Comparison of ENCODE assay signal across 2 cellular contexts in genomic region chr9:89563511-89564256, GRCh38.
TF ChIP-seq lines count a peak whose summit lies in the region.

No MANE protein-coding gene starts in this region.

TF ChIP-seq in GM23338, 12 proteins besides CTCF, POLR2A, EP300 and RAD21:
- no peak for TF ChIP-seq ETS1 (IDR thresholded peaks at IDR 0.05)
- no peak for TF ChIP-seq NANOG (IDR thresholded peaks at IDR 0.05; ENCODE audit: borderline replicate concordance)
- TF ChIP-seq POLR2AphosphoS5 (IDR thresholded peaks at IDR 0.05; ENCODE audit: low read depth): no peak
- no peak for TF ChIP-seq EZH2 (IDR thresholded peaks at IDR 0.05; ENCODE audit: low read depth, unreplicated experiment)
- no peak for TF ChIP-seq REST (IDR thresholded peaks at IDR 0.05; ENCODE audit: unreplicated experiment)
- TF ChIP-seq EZH2phosphoT487 (IDR thresholded peaks at IDR 0.05; ENCODE audit: unreplicated experiment): no peak
- TF ChIP-seq CREB1 (CRISPR knock-in tag; IDR thresholded peaks at IDR 0.05; ENCODE audit: low read depth): no peak
- no peak for TF ChIP-seq ZNF114 (CRISPR knock-in tag; IDR thresholded peaks at IDR 0.05)
- no peak for TF ChIP-seq ZNF331 (CRISPR knock-in tag; IDR thresholded peaks at IDR 0.05; ENCODE audit: low read depth)
- TF ChIP-seq JUNB (IDR thresholded peaks at IDR 0.05; ENCODE audit: unreplicated experiment): no peak
- TF ChIP-seq ZNF462 (CRISPR knock-in tag; IDR thresholded peaks at IDR 0.05): no peak
- TF ChIP-seq STAT1 (IDR thresholded peaks at IDR 0.05; ENCODE audit: unreplicated experiment): no peak

TF ChIP-seq in GM12878, 131 proteins besides CTCF, POLR2A, EP300 and RAD21:
- no peak for TF ChIP-seq ZNF207 (IDR thresholded peaks at IDR 0.05; ENCODE audit: borderline replicate concordance)
